Comparison of ENCODE assay signal across 1 cellular context in the genomic region with DNA sequence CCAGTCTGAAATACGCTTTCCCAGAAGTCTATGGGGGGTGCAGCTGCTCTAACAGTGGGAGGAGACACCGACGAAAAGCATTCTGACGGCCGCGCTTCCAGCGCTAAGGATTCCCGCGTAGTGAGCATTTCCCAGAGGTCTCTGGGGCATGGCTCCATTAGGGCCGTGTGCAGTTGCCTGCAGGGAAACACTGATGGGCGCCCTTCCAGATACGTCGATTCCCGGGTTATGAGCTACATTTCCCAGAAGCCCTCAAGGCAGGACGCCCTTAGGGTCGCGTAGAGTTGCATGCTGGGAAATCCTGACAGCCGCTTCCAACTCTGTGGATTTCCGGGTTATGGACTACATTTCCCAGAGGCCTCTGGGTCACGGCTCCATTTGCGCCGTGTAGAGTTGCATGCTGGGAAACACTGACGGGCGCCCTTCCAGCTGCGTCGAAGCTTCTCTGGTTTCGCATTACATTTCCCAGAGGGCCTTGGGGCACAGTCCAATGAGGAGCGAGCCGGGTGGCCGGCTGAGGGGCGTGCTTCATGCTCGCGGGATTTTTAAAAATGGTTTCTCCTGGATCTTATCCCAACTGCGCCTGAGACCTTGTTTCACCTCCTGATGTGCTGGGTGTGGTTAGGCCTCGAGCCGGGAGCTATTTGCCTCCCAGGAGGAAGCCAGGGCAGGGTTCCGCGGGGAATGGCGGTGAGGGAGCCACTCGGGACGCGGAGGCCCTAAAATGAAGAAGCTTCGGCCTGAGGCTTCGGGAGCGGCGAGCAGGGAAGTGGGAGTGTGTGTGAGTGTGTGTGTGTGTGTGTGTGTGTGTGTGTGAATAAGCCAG.
TF ChIP-seq lines count a peak whose summit lies in the region.

No MANE protein-coding gene starts in this region.

TF ChIP-seq in HEK293, 187 proteins besides CTCF, POLR2A, EP300 and RAD21 (continued from another document and continues in another):
- TF ChIP-seq ZNF830 (tag by site-specific recombination; IDR thresholded peaks at IDR 0.05; ENCODE audit: low read depth) (no peak), ZSCAN30 (tag by site-specific recombination; IDR thresholded peaks at IDR 0.05) (0 out of 2 replicates have a peak, but pooled peaks have one; percentile 50), BCL11B (tag by site-specific recombination; IDR thresholded peaks at IDR 0.05; ENCODE audit: low read depth) (no peak), IKZF3 (tag by site-specific recombination; IDR thresholded peaks at IDR 0.05) (peak; percentile 80), PRDM10 (tag by site-specific recombination; IDR thresholded peaks at IDR 0.05) (peak; percentile 95), SCRT1 (tag by site-specific recombination; IDR thresholded peaks at IDR 0.05; ENCODE audit: borderline replicate concordance) (0 out of 2 replicates have a peak, but pooled peaks have one; percentile 5), ZBTB21 (tag by site-specific recombination; IDR thresholded peaks at IDR 0.05) (peak; percentile 34; the same call in 1 of the 2 replicates), BCL11A (tag by site-specific recombination; IDR thresholded peaks at IDR 0.05; ENCODE audit: low read depth) (no peak; the same call in 1 of the 2 replicates), ZNF302 (tag by site-specific recombination; IDR thresholded peaks at IDR 0.05; ENCODE audit: low read depth) (no peak), ZNF518A (tag by site-specific recombination; conservative IDR thresholded peaks at IDR 0.05; ENCODE audit: low read depth) (peak; percentile 95), ZNF510 (tag by site-specific recombination; IDR thresholded peaks at IDR 0.05; ENCODE audit: insufficient replicate concordance) (no peak), ZNF701 (tag by site-specific recombination; IDR thresholded peaks at IDR 0.05) (no peak), ZNF639 (tag by site-specific recombination; IDR thresholded peaks at IDR 0.05) (no peak; the same call in 1 of the 2 replicates), ZNF544 (tag by site-specific recombination; IDR thresholded peaks at IDR 0.05) (no peak), GLI4 (tag by site-specific recombination; IDR thresholded peaks at IDR 0.05) (peak; percentile 48; the same call in 1 of the 2 replicates), ZNF76 (tag by site-specific recombination; IDR thresholded peaks at IDR 0.05; ENCODE audit: borderline replicate concordance, low read depth) (peak; percentile 99), HOXD13 (CRISPR knock-in tag; IDR thresholded peaks at IDR 0.05; ENCODE audit: borderline replicate concordance) (no peak), ZNF555 (tag by site-specific recombination; conservative IDR thresholded peaks at IDR 0.05) (no peak), ZEB2 (tag by site-specific recombination; IDR thresholded peaks at IDR 0.05) (peak; percentile 45; the same call in 1 of the 2 replicates), YY2 (tag by site-specific recombination; IDR thresholded peaks at IDR 0.05) (peak; percentile 59), FEZF1 (tag by site-specific recombination; IDR thresholded peaks at IDR 0.05) (no peak), KLF10 (tag by site-specific recombination; IDR thresholded peaks at IDR 0.05) (peak; percentile 33; the same call in 1 of the 2 replicates), ZNF19 (tag by site-specific recombination; IDR thresholded peaks at IDR 0.05; ENCODE audit: low read depth) (0 out of 2 replicates have a peak, but pooled peaks have one; percentile 47), GLI2 (tag by site-specific recombination; IDR thresholded peaks at IDR 0.05; ENCODE audit: borderline replicate concordance, low read depth) (no peak), EGR2 (tag by site-specific recombination; IDR thresholded peaks at IDR 0.05; ENCODE audit: low read depth) (peak; percentile 15; the same call in 1 of the 2 replicates), ZNF211 (tag by site-specific recombination; IDR thresholded peaks at IDR 0.05; ENCODE audit: low read depth) (peak; percentile 39; the same call in 1 of the 2 replicates), ZBTB20 (tag by site-specific recombination; IDR thresholded peaks at IDR 0.05) (peak; percentile 90), ZFHX2 (tag by site-specific recombination; conservative IDR thresholded peaks at IDR 0.05) (peak; percentile 56), ZNF624 (tag by site-specific recombination; IDR thresholded peaks at IDR 0.05) (no peak), ZNF558 (tag by site-specific recombination; IDR thresholded peaks at IDR 0.05) (peak; percentile 75; the same call in 1 of the 2 replicates), ZNF660 (tag by site-specific recombination; IDR thresholded peaks at IDR 0.05) (peak; percentile 70; the same call in 1 of the 2 replicates), ZFP37 (tag by site-specific recombination; IDR thresholded peaks at IDR 0.05) (no peak), ZNF335 (tag by site-specific recombination; conservative IDR thresholded peaks at IDR 0.05) (peak; percentile 92), ZBTB48 (tag by site-specific recombination; IDR thresholded peaks at IDR 0.05) (peak; percentile 69), ZNF350 (tag by site-specific recombination; IDR thresholded peaks at IDR 0.05) (0 out of 2 replicates have a peak, but pooled peaks have one; percentile 24), ZNF391 (tag by site-specific recombination; IDR thresholded peaks at IDR 0.05; ENCODE audit: borderline replicate concordance, low read depth) (0 out of 2 replicates have a peak, but pooled peaks have one; percentile 21), ZBTB11 (tag by site-specific recombination; conservative IDR thresholded peaks at IDR 0.05; ENCODE audit: low read depth) (no peak; the same call in none of the 2 replicates)
- TF ChIP-seq, protein P1, sequence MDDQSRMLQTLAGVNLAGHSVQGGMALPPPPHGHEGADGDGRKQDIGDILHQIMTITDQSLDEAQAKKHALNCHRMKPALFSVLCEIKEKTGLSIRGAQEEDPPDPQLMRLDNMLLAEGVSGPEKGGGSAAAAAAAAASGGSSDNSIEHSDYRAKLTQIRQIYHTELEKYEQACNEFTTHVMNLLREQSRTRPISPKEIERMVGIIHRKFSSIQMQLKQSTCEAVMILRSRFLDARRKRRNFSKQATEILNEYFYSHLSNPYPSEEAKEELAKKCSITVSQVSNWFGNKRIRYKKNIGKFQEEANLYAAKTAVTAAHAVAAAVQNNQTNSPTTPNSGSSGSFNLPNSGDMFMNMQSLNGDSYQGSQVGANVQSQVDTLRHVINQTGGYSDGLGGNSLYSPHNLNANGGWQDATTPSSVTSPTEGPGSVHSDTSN (CRISPR knock-in tag; IDR thresholded peaks at IDR 0.05) = no peak
- TF ChIP-seq, protein P2, sequence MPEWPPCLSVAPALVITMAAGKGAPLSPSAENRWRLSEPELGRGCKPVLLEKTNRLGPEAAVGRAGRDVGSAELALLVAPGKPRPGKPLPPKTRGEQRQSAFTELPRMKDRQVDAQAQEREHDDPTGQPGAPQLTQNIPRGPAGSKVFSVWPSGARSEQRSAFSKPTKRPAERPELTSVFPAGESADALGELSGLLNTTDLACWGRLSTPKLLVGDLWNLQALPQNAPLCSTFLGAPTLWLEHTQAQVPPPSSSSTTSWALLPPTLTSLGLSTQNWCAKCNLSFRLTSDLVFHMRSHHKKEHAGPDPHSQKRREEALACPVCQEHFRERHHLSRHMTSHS (tag by site-specific recombination; IDR thresholded peaks at IDR 0.05) = no peak
- TF ChIP-seq, protein P3, sequence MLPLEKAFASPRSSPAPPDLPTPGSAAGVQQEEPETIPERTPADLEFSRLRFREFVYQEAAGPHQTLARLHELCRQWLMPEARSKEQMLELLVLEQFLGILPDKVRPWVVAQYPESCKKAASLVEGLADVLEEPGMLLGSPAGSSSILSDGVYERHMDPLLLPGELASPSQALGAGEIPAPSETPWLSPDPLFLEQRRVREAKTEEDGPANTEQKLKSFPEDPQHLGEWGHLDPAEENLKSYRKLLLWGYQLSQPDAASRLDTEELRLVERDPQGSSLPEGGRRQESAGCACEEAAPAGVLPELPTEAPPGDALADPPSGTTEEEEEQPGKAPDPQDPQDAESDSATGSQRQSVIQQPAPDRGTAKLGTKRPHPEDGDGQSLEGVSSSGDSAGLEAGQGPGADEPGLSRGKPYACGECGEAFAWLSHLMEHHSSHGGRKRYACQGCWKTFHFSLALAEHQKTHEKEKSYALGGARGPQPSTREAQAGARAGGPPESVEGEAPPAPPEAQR (tag by site-specific recombination; IDR thresholded peaks at IDR 0.05) = no peak
